8 cellular contexts compared by ENCODE assay signal in the genomic region with DNA sequence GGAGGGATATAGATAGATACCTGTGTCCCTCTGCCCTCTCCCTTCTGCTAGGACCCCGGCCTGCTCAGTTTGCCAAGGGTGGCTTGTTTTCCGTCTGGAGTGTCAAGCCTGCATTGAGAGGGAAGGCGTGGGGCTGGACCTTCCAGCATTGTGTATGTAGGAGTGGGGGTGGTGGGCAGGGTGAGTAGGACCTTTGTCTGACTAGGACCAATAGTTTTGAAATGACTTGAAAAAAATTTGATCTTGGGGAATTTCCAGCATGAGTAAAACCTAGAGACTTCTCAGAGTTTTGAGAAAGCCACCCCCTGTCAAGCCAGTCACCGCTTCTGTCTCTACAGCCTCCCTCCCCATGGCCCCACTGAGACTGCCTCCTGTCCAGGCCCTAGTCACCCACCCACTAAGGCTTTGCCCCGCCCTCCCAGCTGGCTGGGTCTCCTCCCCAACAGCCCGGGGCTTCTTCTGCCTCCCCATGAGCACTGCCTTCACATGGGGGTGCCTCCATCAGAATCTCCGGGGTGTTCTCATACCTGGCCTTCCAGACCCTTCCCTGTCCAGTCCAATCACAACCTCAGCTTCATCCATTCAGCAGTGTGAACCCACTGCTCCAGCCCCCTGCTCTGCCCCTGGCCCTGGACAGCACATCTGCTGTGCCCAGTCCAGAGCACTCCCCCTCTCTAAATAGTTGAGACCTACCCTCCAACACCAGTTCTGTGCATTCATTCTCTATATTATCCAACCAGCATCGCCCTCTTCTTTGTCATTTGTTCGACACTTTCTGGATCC.
DNase-seq lines count a peak whose midpoint lies in the region; ATAC-seq and TF ChIP-seq lines count a peak whose summit lies in the region.

No MANE protein-coding gene starts in this region.

- no peaks in the 10 kb centered on the region for H3K9me3 ChIP-seq in CD4-positive, alpha-beta T cell (ENCODE audit: control insufficient read depth, low read length)

- intact Hi-C loops in CD4-positive, alpha-beta T cell (cut with DNase I, micrococcal nuclease) = no loop called here

- H3K36me3 Mint-ChIP-seq in CD4-positive, alpha-beta T cell (ENCODE audit: low read depth) = no peaks in the 10 kb centered on the region

- H3K27me3 Mint-ChIP-seq in CD4-positive, alpha-beta T cell = no peaks in the 10 kb centered on the region

- DNase-seq in COLO829 (ENCODE audit: low spot score) = peak; percentile 89
- peak; percentile 88 for DNase-seq in activated naive CD4-positive, alpha-beta T cell treated with Interleukin-2 at 50 U/mL for 16 hours
- no peak for DNase-seq in omental fat pad (ENCODE audit: low spot score)
- DNase-seq in DMS 273 (lab: John Stamatoyannopoulos, UW; ENCODE audit: unreplicated experiment) = no peak
- DNase-seq in CD4-positive, alpha-beta T cell = no peak
- no peak for DNase-seq in HuH-7.5 (ENCODE audit: low spot score)

- H3K27ac Mint-ChIP-seq in CD4-positive, alpha-beta T cell = no peak overlapping the region

- peaks cover 60% of the 10 kb centered on the region for H3K4me1 Mint-ChIP-seq in CD4-positive, alpha-beta T cell (ENCODE audit: low read depth)

- H3K9me3 Mint-ChIP-seq in CD4-positive, alpha-beta T cell = no peaks in the 10 kb centered on the region

- no peak for TF ChIP-seq CTCF in omental fat pad (IDR thresholded peaks at IDR 0.05)
- TF ChIP-seq CTCF in CD4-positive, alpha-beta T cell (IDR thresholded peaks at IDR 0.05) = no peak

- ATAC-seq in GM19467 (IDR thresholded peaks at IDR 0.05; ENCODE audit: unreplicated experiment) = peak; percentile 76
- peak; percentile 85 for ATAC-seq in HG03520 (IDR thresholded peaks at IDR 0.05; ENCODE audit: unreplicated experiment)
- ATAC-seq in omental fat pad (ENCODE audit: low FRiP score) = peak; percentile 29
- ATAC-seq in CD4-positive, alpha-beta T cell (ENCODE audit: poor library complexity) = no peak

- no peaks in the 10 kb centered on the region for H3K27me3 ChIP-seq in CD4-positive, alpha-beta T cell (ENCODE audit: control insufficient read depth, insufficient read depth, low read length)

- CTCF ChIA-PET in CD4-positive, alpha-beta T cell (lab: Charles Lee) = no interaction called here

- no peak overlapping the region for H3K27ac ChIP-seq in CD4-positive, alpha-beta T cell (ENCODE audit: low read depth, low read length)

- POLR2A ChIA-PET in CD4-positive, alpha-beta T cell (lab: Charles Lee) = no interaction called here

- H3K4me3 Mint-ChIP-seq in CD4-positive, alpha-beta T cell = no peak overlapping the region

Comparison
In these comparisons a context has a peak if more than half of its experiments do, and no peak if none do; other contexts are left out.
1. DNase-seq: peak in COLO829 (single experiment) and activated naive CD4-positive, alpha-beta T cell treated with Interleukin-2 at 50 U/mL for 16 hours (single experiment); none in omental fat pad (single experiment), DMS 273 (single experiment), CD4-positive, alpha-beta T cell (0 of 10) and HuH-7.5 (single experiment).